14 cellular contexts compared by ENCODE assay signal in genomic region chr20:46004187-46004586, GRCh38. TPM values are rescaled to one million over a fixed set of nuclear protein-coding genes. Genes with fewer than 3 reads are reported as not detected.
A peak's percentile ranks its signal among the peaks of the same experiment; 100 is the strongest.
DNase-seq lines count a peak whose midpoint lies in the region; ATAC-seq and TF ChIP-seq lines count a peak whose summit lies in the region.
"Had no signal": no experiment of that assay in that cellular context is flagged by ENCODE, and none has a peak within 500 bp of the region (broad histone marks: within the 10 kb centered on the region; RNA-seq: fewer than 3 reads in every experiment).

No MANE protein-coding gene starts in this region.

- peaks cover 1 to 9% of the 10 kb centered on the region in 2 donors for H3K27me3 Mint-ChIP-seq in CD4-positive, alpha-beta memory T cell
- peaks cover 9% of the 10 kb centered on the region for H3K27me3 Mint-ChIP-seq in endothelial cell (ENCODE audit: unreplicated experiment)
- peaks cover 18% of the 10 kb centered on the region for H3K27me3 Mint-ChIP-seq in nephron progenitor cell (ENCODE audit: low read depth, poor library complexity)

- H3K4me1 ChIP-seq in CD4-positive, alpha-beta memory T cell (ENCODE audit: insufficient read depth, low read length): peaks cover 84% of the 10 kb centered on the region
- peaks cover 59% of the 10 kb centered on the region for H3K4me1 ChIP-seq in HUES6 (ENCODE audit: control insufficient read depth, insufficient read depth, low read length)
- H3K4me1 ChIP-seq: prostate gland, thyroid gland had no signal

- H3K9me3 ChIP-seq in CD4-positive, alpha-beta memory T cell (ENCODE audit: control insufficient read depth in 1 of 2, low read length in 2 of 2): no peaks in the 10 kb centered on the region
- no peaks in the 10 kb centered on the region for H3K9me3 ChIP-seq in HUES6 (ENCODE audit: control insufficient read depth, insufficient read depth, low read depth, low read length)
- H3K9me3 ChIP-seq: prostate gland, thyroid gland had no signal

- CTCF ChIA-PET in CD4-positive, alpha-beta memory T cell (lab: Charles Lee; ENCODE audit: partially characterized antibody): interaction anchor here (1.2 to 4.7 kb wide), 4 partner anchors 10 to 171 kb away, joined by 3 to 42 read pairs (median 18); no protein-coding TSS in a partner anchor

- no peak for DNase-seq in CD4-positive, alpha-beta memory T cell
- DNase-seq in endothelial cell (ENCODE audit: low spot score) (no peak), nephron progenitor cell (no peak), NOMO-1 (lab: John Stamatoyannopoulos, UW; ENCODE audit: unreplicated experiment in 2 of 2) (no peak)
- DNase-seq: foreskin melanocyte, NCI-H1092, thyroid gland, WERI-Rb-1 had no signal

- peak overlapping the region; percentile 55 for H3K9ac ChIP-seq in HUES6 (ENCODE audit: low read length)

- ATAC-seq in HG02763 (IDR thresholded peaks at IDR 0.05; ENCODE audit: unreplicated experiment) (no peak), GM19023 (IDR thresholded peaks at IDR 0.05; ENCODE audit: unreplicated experiment) (no peak)
- ATAC-seq: SK-N-SH treated with all-trans-retinoic acid at 6 μM for 48 hours had no signal

- no peaks in the 10 kb centered on the region for H3K36me3 Mint-ChIP-seq in CD4-positive, alpha-beta memory T cell
- H3K36me3 Mint-ChIP-seq in endothelial cell (ENCODE audit: low read depth, unreplicated experiment) (no peaks in the 10 kb centered on the region), nephron progenitor cell (ENCODE audit: low read depth) (no peaks in the 10 kb centered on the region)

- H3K27ac Mint-ChIP-seq in CD4-positive, alpha-beta memory T cell: peak overlapping the region in 4 of 7 donors; percentile 61 to 83 (median 77)
- no peak overlapping the region for H3K27ac Mint-ChIP-seq in endothelial cell (ENCODE audit: unreplicated experiment)
- peak overlapping the region; percentile 61 for H3K27ac Mint-ChIP-seq in nephron progenitor cell

- POLR2A ChIA-PET in CD4-positive, alpha-beta memory T cell (lab: Charles Lee; ENCODE audit: partially characterized antibody): interaction anchor here (1.1 to 2.9 kb wide), 7 partner anchors 9 to 35 kb away, joined by 3 to 9 read pairs (median 4); partner anchors contain the start of gene ZNF335

- H3K4me1 Mint-ChIP-seq in CD4-positive, alpha-beta memory T cell: peaks cover 62 to 88% (median 76%) of the 10 kb centered on the region in 4 donors
- peaks cover 80% of the 10 kb centered on the region for H3K4me1 Mint-ChIP-seq in endothelial cell (ENCODE audit: unreplicated experiment)
- peaks cover 60% of the 10 kb centered on the region for H3K4me1 Mint-ChIP-seq in nephron progenitor cell

- no peaks in the 10 kb centered on the region for H3K36me3 ChIP-seq in CD4-positive, alpha-beta memory T cell (ENCODE audit: insufficient read depth, low read length)
- no peaks in the 10 kb centered on the region for H3K36me3 ChIP-seq in HUES6 (ENCODE audit: control insufficient read depth, insufficient read depth, low read length)
- H3K36me3 ChIP-seq: prostate gland, thyroid gland, WERI-Rb-1 had no signal

- TF ChIP-seq CTCF in endothelial cell (IDR thresholded peaks at IDR 0.05; ENCODE audit: unreplicated experiment) (no peak), nephron progenitor cell (IDR thresholded peaks at IDR 0.05) (no peak)

- H3K9me3 Mint-ChIP-seq in CD4-positive, alpha-beta memory T cell: no peaks in the 10 kb centered on the region
- H3K9me3 Mint-ChIP-seq in endothelial cell (ENCODE audit: unreplicated experiment): no peaks in the 10 kb centered on the region
- H3K9me3 Mint-ChIP-seq in nephron progenitor cell: no peaks in the 10 kb centered on the region

- H3K27ac ChIP-seq in CD4-positive, alpha-beta memory T cell (ENCODE audit: low read depth, low read length): no peak overlapping the region
- peak overlapping the region; percentile 42; the same call in 1 of the 2 replicates for H3K27ac ChIP-seq in HUES6 (ENCODE audit: low read depth, low read length)
- H3K27ac ChIP-seq: prostate gland, thyroid gland, WERI-Rb-1 had no signal

- no peak overlapping the region for H3K4me3 ChIP-seq in CD4-positive, alpha-beta memory T cell (ENCODE audit: low read length in 2 of 2)
- H3K4me3 ChIP-seq in HUES6 (ENCODE audit: low read depth, low read length): no peak overlapping the region; the same call in 1 of the 2 replicates
- H3K4me3 ChIP-seq: prostate gland, thyroid gland had no signal

- peak overlapping the region in 6 of 8 donors; percentile 76 to 88 (median 82) for H3K4me3 Mint-ChIP-seq in CD4-positive, alpha-beta memory T cell
- H3K4me3 Mint-ChIP-seq in endothelial cell (ENCODE audit: unreplicated experiment) (peak overlapping the region; percentile 1), nephron progenitor cell (no peak overlapping the region)

- intact Hi-C loops in CD4-positive, alpha-beta memory T cell (cut with micrococcal nuclease): no loop called here

- H3K27me3 ChIP-seq in CD4-positive, alpha-beta memory T cell (ENCODE audit: insufficient read depth, low read length): no peaks in the 10 kb centered on the region
- H3K27me3 ChIP-seq in HUES6 (ENCODE audit: control insufficient read depth, insufficient read depth, low read length): no peaks in the 10 kb centered on the region
- H3K27me3 ChIP-seq: thyroid gland had no signal

RNA-seq across cellular contexts. Expression of gene MMP9, which starts 4.5 kb away (rescaled TPM):
- 10 to 100 TPM; 32.9 to 35.3 TPM for total RNA-seq in CD4-positive, alpha-beta memory T cell
- not detected for polyA plus RNA-seq in CD4-positive, alpha-beta memory T cell
- 9.7 TPM for total RNA-seq in endothelial cell (ENCODE audit: unreplicated experiment)
- total RNA-seq: G401 had no signal

RNA-seq across cellular contexts. Expression of gene SLC12A5, which starts 24.8 kb away (rescaled TPM):
- not detected for total RNA-seq in CD4-positive, alpha-beta memory T cell
- polyA plus RNA-seq in CD4-positive, alpha-beta memory T cell: not detected
- 8.8 TPM for total RNA-seq in endothelial cell (ENCODE audit: unreplicated experiment)

RNA-seq across cellular contexts. Expression of gene ZNF335, which starts 32.2 kb away (rescaled TPM):
- total RNA-seq in CD4-positive, alpha-beta memory T cell: 10 to 100 TPM; 62.5 to 63.2 TPM
- 10 to 100 TPM in 1 of 2 donors, 1 to 10 TPM in 1; 6.4 to 16.5 TPM for polyA plus RNA-seq in CD4-positive, alpha-beta memory T cell
- 22.9 TPM for total RNA-seq in endothelial cell (ENCODE audit: unreplicated experiment)
